23 cellular contexts compared by ENCODE assay signal in the genomic region with DNA sequence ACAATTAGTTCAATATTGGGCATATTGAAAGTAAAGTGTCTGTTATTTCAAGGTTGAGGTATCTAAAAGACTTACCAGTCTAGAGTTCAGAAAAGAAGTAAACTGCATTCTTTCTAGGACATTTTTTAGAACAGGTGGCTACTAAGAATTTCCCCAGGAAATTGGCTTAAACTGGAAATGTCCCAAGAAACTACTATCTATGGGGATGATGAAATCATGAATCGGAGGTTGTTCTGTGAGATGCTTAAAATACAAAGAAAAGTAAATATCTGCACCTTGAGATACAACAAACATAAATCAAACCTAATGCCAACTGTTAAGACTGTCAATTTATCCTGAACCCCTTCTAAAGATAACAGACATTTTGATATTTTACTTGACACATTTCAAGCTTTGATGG.
"Had no signal": no experiment of that assay in that cellular context is flagged by ENCODE, and none has a peak within 500 bp of the region (broad histone marks: within the 10 kb centered on the region; RNA-seq: fewer than 3 reads in every experiment).

No MANE protein-coding gene starts in this region.

- H3K4me3 Mint-ChIP-seq: activated B cell treated with CpG ODN at 0.5 μM for 24 hours; activated CD8-positive, alpha-beta T cell treated with anti-CD3 and anti-CD28 coated beads, Interleukin-2, amount 10 ng/mL, durations not matched to agents 7 days and 5 days; activated naive CD4-positive, alpha-beta T cell treated with anti-CD3 and anti-CD28 coated beads for 36 hours; activated T-cell treated with anti-CD3 and anti-CD28 coated beads, Interleukin-2, amount 50 U/mL, for 24 hours; central memory CD8-positive, alpha-beta T cell; natural killer cell treated with Interleukin-12 subunit alpha and Interleukin-12 subunit beta and Interleukin-15 and Interleukin-18, amount 100 ng/mL, for 72 hours; stimulated activated naive CD8-positive, alpha-beta T cell treated with anti-CD3 and anti-CD28 coated beads, Interleukin-15, Interleukin-2, amounts not matched to agents 100 ng/mL and 50 ng/mL, for 24 hours had no signal

- H3K27ac ChIP-seq: lower lobe of right lung, suprapubic skin, transverse colon, uterus had no signal

- H3K9me3 ChIP-seq: lower lobe of right lung, suprapubic skin, transverse colon, uterus had no signal

- H3K27me3 Mint-ChIP-seq: activated B cell treated with CpG ODN at 0.5 μM for 24 hours; activated T-cell treated with anti-CD3 and anti-CD28 coated beads, Interleukin-2, amount 50 U/mL, for 24 hours; central memory CD8-positive, alpha-beta T cell; natural killer cell treated with Interleukin-12 subunit alpha and Interleukin-12 subunit beta and Interleukin-15 and Interleukin-18, amount 100 ng/mL, for 72 hours; stimulated activated naive CD8-positive, alpha-beta T cell treated with anti-CD3 and anti-CD28 coated beads, Interleukin-15, Interleukin-2, amounts not matched to agents 100 ng/mL and 50 ng/mL, for 24 hours had no signal

- H3K4me3 ChIP-seq: lower lobe of right lung, suprapubic skin, transverse colon, uterus had no signal

- H3K4me1 Mint-ChIP-seq: central memory CD8-positive, alpha-beta T cell had no signal

- H3K27ac Mint-ChIP-seq: activated B cell treated with CpG ODN at 0.5 μM for 24 hours; activated CD8-positive, alpha-beta T cell treated with anti-CD3 and anti-CD28 coated beads, Interleukin-2, amount 10 ng/mL, durations not matched to agents 7 days and 5 days; activated naive CD4-positive, alpha-beta T cell treated with anti-CD3 and anti-CD28 coated beads for 36 hours; activated T-cell treated with anti-CD3 and anti-CD28 coated beads, Interleukin-2, amount 50 U/mL, for 24 hours; natural killer cell treated with Interleukin-12 subunit alpha and Interleukin-12 subunit beta and Interleukin-15 and Interleukin-18, amount 100 ng/mL, for 72 hours; stimulated activated naive CD8-positive, alpha-beta T cell treated with anti-CD3 and anti-CD28 coated beads, Interleukin-15, Interleukin-2, amounts not matched to agents 100 ng/mL and 50 ng/mL, for 24 hours had no signal

- ATAC-seq: activated CD8-positive, alpha-beta T cell treated with anti-CD3 and anti-CD28 coated beads, Interleukin-2, amount 10 ng/mL, durations not matched to agents 7 days and 5 days; left colon; lower lobe of right lung; natural killer cell treated with Interleukin-12 subunit alpha and Interleukin-12 subunit beta and Interleukin-15 and Interleukin-18, amount 100 ng/mL, for 72 hours had no signal

- FAIRE-seq: endothelial cell of umbilical vein, islet of Langerhans, small intestine had no signal

- DNase-seq: activated B cell treated with CpG ODN at 0.5 μM for 24 hours; activated CD4-positive, alpha-beta T cell treated with anti-CD3 and anti-CD28 coated beads for 4 hours; activated CD8-positive, alpha-beta T cell treated with anti-CD3 and anti-CD28 coated beads, Interleukin-2, amount 10 ng/mL, durations not matched to agents 7 days and 5 days; activated naive CD4-positive, alpha-beta T cell treated with anti-CD3 and anti-CD28 coated beads for 36 hours; activated T-cell treated with anti-CD3 and anti-CD28 coated beads, Interleukin-2, amount 50 U/mL, for 24 hours; anterior cingulate cortex; effector CD8-positive, alpha-beta T cell; hippocampal formation; left colon; lower lobe of right lung; small intestine; stimulated activated CD4-positive, alpha-beta T cell treated with anti-CD3 and anti-CD28 coated beads, Interleukin-15, amount 100 ng/mL, for 24 hours; stimulated activated CD4-positive, alpha-beta T cell treated with anti-CD3 and anti-CD28 coated beads, Interleukin-2, amount 100 ng/mL, for 48 hours; T-helper 1 cell; T-helper 9 cell; transverse colon; uterus had no signal

- H3K9me3 Mint-ChIP-seq: activated T-cell treated with anti-CD3 and anti-CD28 coated beads, Interleukin-2, amount 50 U/mL, for 24 hours; central memory CD8-positive, alpha-beta T cell; natural killer cell treated with Interleukin-12 subunit alpha and Interleukin-12 subunit beta and Interleukin-15 and Interleukin-18, amount 100 ng/mL, for 72 hours had no signal

- H3K36me3 ChIP-seq: lower lobe of right lung, suprapubic skin, transverse colon, uterus had no signal

- H3K27me3 ChIP-seq: suprapubic skin, transverse colon, uterus had no signal

- H3K4me1 ChIP-seq: lower lobe of right lung, suprapubic skin, transverse colon, uterus had no signal

- H3K36me3 Mint-ChIP-seq: natural killer cell treated with Interleukin-12 subunit alpha and Interleukin-12 subunit beta and Interleukin-15 and Interleukin-18, amount 100 ng/mL, for 72 hours had no signal
